Comparison of ENCODE assay signal across 15 cellular contexts in genomic region chr7:916291-916941, GRCh38. TPM values are rescaled to one million over a fixed set of nuclear protein-coding genes. Genes with fewer than 3 reads are reported as not detected.
DNase-seq lines count a peak whose midpoint lies in the region; ATAC-seq and TF ChIP-seq lines count a peak whose summit lies in the region.
"Had no signal": no experiment of that assay in that cellular context is flagged by ENCODE, and none has a peak within 500 bp of the region (broad histone marks: within the 10 kb centered on the region; RNA-seq: fewer than 3 reads in every experiment).

No MANE protein-coding gene starts in this region.

- DNase-seq in NCI-H1417 (lab: John Stamatoyannopoulos, UW) (peak in 2 of 3 experiments; percentile 60 to 86), NCI-H1417 treated with DMSO at 0.1 percent for 48 hours (lab: John Stamatoyannopoulos, UW) (no peak), NCI-H345 (lab: John Stamatoyannopoulos, UW) (peak; percentile 35), cardiac septum (ENCODE audit: low spot score) (peak; percentile 17), sigmoid colon (peak; percentile 67), superior temporal gyrus (ENCODE audit: extremely low spot score) (no peak), GM03348 (ENCODE audit: low spot score) (no peak)
- DNase-seq: activated T-cell treated with anti-CD3 and anti-CD28 coated beads, Interleukin-2, amount 50 U/mL, for 4 hours; DMS53; H7; NCI-H2107; SHP77 had no signal

- H3K27ac ChIP-seq in sigmoid colon = no peak overlapping the region
- H3K27ac ChIP-seq: 22Rv1, tibial artery had no signal

- no peaks in the 10 kb centered on the region for H3K9me3 ChIP-seq in sigmoid colon
- H3K9me3 ChIP-seq: tibial artery had no signal

- TF ChIP-seq POLR2A in sigmoid colon (IDR thresholded peaks at IDR 0.05) = no peak

- ATAC-seq in GM18868 (IDR thresholded peaks at IDR 0.05; ENCODE audit: unreplicated experiment) = no peak
- ATAC-seq: activated T-cell treated with anti-CD3 and anti-CD28 coated beads, Interleukin-2, amount 50 U/mL, for 4 hours had no signal

- whole genome bisulfite sequencing in sigmoid colon, 2 donors = 16 to 58% methylated on average over 17 of the region's 17 CpGs

- peaks cover 0 to 14% (median 10%) of the 10 kb centered on the region in 4 donors for H3K4me1 ChIP-seq in sigmoid colon

- no peak overlapping the region for H3K4me3 ChIP-seq in sigmoid colon
- H3K4me3 ChIP-seq: tibial artery had no signal

- no peak for TF ChIP-seq EP300 in sigmoid colon (IDR thresholded peaks at IDR 0.05)

- H3K27me3 ChIP-seq in sigmoid colon = no peaks in the 10 kb centered on the region
- H3K27me3 ChIP-seq: tibial artery had no signal

- TF ChIP-seq CTCF in sigmoid colon (IDR thresholded peaks at IDR 0.05) = no peak

- H3K36me3 ChIP-seq in sigmoid colon = peaks cover 0 to 5% (median 0%) of the 10 kb centered on the region in 4 donors
- H3K36me3 ChIP-seq: tibial artery had no signal

- intact Hi-C loops in cardiac septum (cut with DNase I) = no loop called here
- intact Hi-C loops in sigmoid colon (cut with DNase I) = loop anchor here (5.0 kb wide), 1 partner anchor 36 kb away; the partner anchor contains the start of gene ADAP1

RNA-seq across cellular contexts. Expression of gene ADAP1, which starts 38.1 kb away (rescaled TPM):
- total RNA-seq in cardiac septum (12.5 TPM), sigmoid colon (10 to 100 TPM; 11.4 to 72.6 (median 28.9) TPM)
- 100 to 1,000 TPM in 2 of 3 donors, 10 to 100 TPM in 1; 99.1 to 157 (median 109) TPM for polyA plus RNA-seq in sigmoid colon

RNA-seq across cellular contexts. Expression of gene GET4, which starts 40.1 kb away (rescaled TPM):
- total RNA-seq in cardiac septum (21.3 TPM), sigmoid colon (10 to 100 TPM; 20.3 to 32.4 (median 25.4) TPM)
- 10 to 100 TPM; 25.8 to 51.4 (median 31.2) TPM for polyA plus RNA-seq in sigmoid colon

RNA-seq across cellular contexts. Expression of gene COX19, which starts 58.9 kb away (rescaled TPM):
- total RNA-seq in cardiac septum (7.3 TPM), sigmoid colon (10 to 100 TPM in 1 of 4 donors, 1 to 10 TPM in 3; 8.9 to 12.7 (median 9.3) TPM)
- 10 to 100 TPM in 1 of 3 donors, 1 to 10 TPM in 2; 5.1 to 11.5 (median 6.0) TPM for polyA plus RNA-seq in sigmoid colon

Comparison
In these comparisons a context has a peak if more than half of its experiments do, and no peak if none do; other contexts are left out.
1. DNase-seq: peak in NCI-H1417 (2 of 3), NCI-H345 (single experiment), cardiac septum (single experiment) and sigmoid colon (single experiment); none in NCI-H1417 treated with DMSO at 0.1 percent for 48 hours (single experiment), superior temporal gyrus (single experiment) and GM03348 (single experiment).